Comparison of ENCODE assay signal across 8 cellular contexts in genomic region chr18:46481048-46481846, GRCh38.
DNase-seq lines count a peak whose midpoint lies in the region; ATAC-seq and TF ChIP-seq lines count a peak whose summit lies in the region.

No MANE protein-coding gene starts in this region.

- no TSS peak for BruUV-seq in Panc1 (replicated peaks; lab: Mats Ljungman, UMichigan)

- H3K27ac ChIP-seq in Panc1 (ENCODE audit: low read length) (no peak overlapping the region), gastrocnemius medialis (no peak overlapping the region)

- H3K4me3 Mint-ChIP-seq in activated T-helper 2 cell treated with anti-CD3 and anti-CD28 coated beads, Interferon-gamma antibody, Interleukin-2, Interleukin-4, amounts not matched to agents 10 μg/mL and 5 μg/mL and 100 μg/mL, durations not matched to agents 14 hours and 24 hours and 36 hours (ENCODE audit: low read depth) = no peak overlapping the region

- no peak overlapping the region for H3K27ac Mint-ChIP-seq in activated T-helper 2 cell treated with anti-CD3 and anti-CD28 coated beads, Interferon-gamma antibody, Interleukin-2, Interleukin-4, amounts not matched to agents 10 μg/mL and 5 μg/mL and 100 μg/mL, durations not matched to agents 14 hours and 24 hours and 36 hours

- H3K36me3 ChIP-seq in Panc1 (ENCODE audit: control insufficient read depth, insufficient read depth, low read length) (no peaks in the 10 kb centered on the region), gastrocnemius medialis (no peaks in the 10 kb centered on the region)

- intact Hi-C loops in Panc1 (cut with micrococcal nuclease; ENCODE audit: unreplicated experiment) (loop anchor here (10.0 kb wide), 1 partner anchor 196 kb away; no protein-coding TSS in a partner anchor), gastrocnemius medialis (cut with DNase I; ENCODE audit: low total_unique reads) (loop anchor here (1.0 kb wide), 1 partner anchor 200 kb away; no protein-coding TSS in a partner anchor)
- intact Hi-C loops in activated T-helper 2 cell treated with anti-CD3 and anti-CD28 coated beads, Interferon-gamma antibody, Interleukin-2, Interleukin-4, amounts not matched to agents 10 μg/mL and 5 μg/mL and 100 μg/mL, durations not matched to agents 14 hours and 24 hours and 36 hours (cut with micrococcal nuclease) = loop anchor here (2.0 kb wide), 2 partner anchors 200 to 332 kb away; no protein-coding TSS in a partner anchor

- POLR2A ChIA-PET in Panc1 (lab: Charles Lee) = no interaction called here

- H3K9me3 ChIP-seq in Panc1 (ENCODE audit: control insufficient read depth, insufficient read depth, low read depth, low read length) (no peaks in the 10 kb centered on the region), gastrocnemius medialis (no peaks in the 10 kb centered on the region)

- CTCF ChIA-PET in Panc1 (lab: Charles Lee) = interaction anchor here (0.8 to 2.0 kb wide), 2 partner anchors 121 to 200 kb away, joined by 3 to 7 read pairs; no protein-coding TSS in a partner anchor

- in situ Hi-C loops in Panc1 (cut with HindIII; ENCODE audit: low pct_unique_long_range_greater_than_20kb, low sequenced_read_pairs) = no loop called here
- in situ Hi-C loops in gastrocnemius medialis (cut with MboI; ENCODE audit: low sequenced_read_pairs in 4 of 4) = loop anchor here (25.0 kb wide), 2 partner anchors 94 to 194 kb away; no protein-coding TSS in a partner anchor

- TF ChIP-seq POLR2A in gastrocnemius medialis (IDR thresholded peaks at IDR 0.05) = no peak

- H3K4me3 ChIP-seq in Panc1 (ENCODE audit: low read depth in 2 of 2, low read length in 2 of 2) = no peak overlapping the region
- no peak overlapping the region for H3K4me3 ChIP-seq in gastrocnemius medialis

- ATAC-seq in HG02885 (IDR thresholded peaks at IDR 0.05; ENCODE audit: poor library complexity, unreplicated experiment) = peak; percentile 47
- ATAC-seq in Panc1 = peak; percentile 74; the same call in 1 of the 2 replicates
- ATAC-seq in gastrocnemius medialis = peak in 1 of 2 donors; percentile 76
- no peak for ATAC-seq in HG02870 (IDR thresholded peaks at IDR 0.05; ENCODE audit: unreplicated experiment)
- no peak for ATAC-seq in HG03469 (IDR thresholded peaks at IDR 0.05; ENCODE audit: unreplicated experiment)

- H3K9me3 Mint-ChIP-seq in activated T-helper 2 cell treated with anti-CD3 and anti-CD28 coated beads, Interferon-gamma antibody, Interleukin-2, Interleukin-4, amounts not matched to agents 10 μg/mL and 5 μg/mL and 100 μg/mL, durations not matched to agents 14 hours and 24 hours and 36 hours = no peaks in the 10 kb centered on the region

- peak; percentile 62 for TF ChIP-seq CTCF in Panc1 (IDR thresholded peaks at IDR 0.05)
- peak; percentile 48 to 74 (median 63) for TF ChIP-seq CTCF in gastrocnemius medialis (IDR thresholded peaks at IDR 0.05 in 4 of 5, conservative IDR thresholded peaks at IDR 0.05 in 1 of 5)

- peak; percentile 73 for DNase-seq in COR-L47 (lab: John Stamatoyannopoulos, UW)
- no peak for DNase-seq in Panc1 (ENCODE audit: low read depth, low spot score)
- DNase-seq in activated T-helper 2 cell treated with anti-CD3 and anti-CD28 coated beads, Interferon-gamma antibody, Interleukin-2, Interleukin-4, amounts not matched to agents 10 μg/mL and 5 μg/mL and 100 μg/mL, durations not matched to agents 14 hours and 24 hours and 36 hours (ENCODE audit: low spot score) = peak; percentile 33
- peak; percentile 15 for DNase-seq in globus pallidus (ENCODE audit: low spot score)
- peak in 1 of 2 donors; percentile 32 for DNase-seq in gastrocnemius medialis

- H3K36me3 Mint-ChIP-seq in activated T-helper 2 cell treated with anti-CD3 and anti-CD28 coated beads, Interferon-gamma antibody, Interleukin-2, Interleukin-4, amounts not matched to agents 10 μg/mL and 5 μg/mL and 100 μg/mL, durations not matched to agents 14 hours and 24 hours and 36 hours (ENCODE audit: low read depth) = no peaks in the 10 kb centered on the region

- no peaks in the 10 kb centered on the region for H3K4me1 ChIP-seq in Panc1 (ENCODE audit: control insufficient read depth, insufficient read depth, low read length)
- H3K4me1 ChIP-seq in gastrocnemius medialis = no peaks in the 10 kb centered on the region

- H3K27me3 ChIP-seq in Panc1 (ENCODE audit: control insufficient read depth, insufficient read depth, low read length) (no peaks in the 10 kb centered on the region), gastrocnemius medialis (no peaks in the 10 kb centered on the region)

- peaks cover 3% of the 10 kb centered on the region for H3K27me3 Mint-ChIP-seq in activated T-helper 2 cell treated with anti-CD3 and anti-CD28 coated beads, Interferon-gamma antibody, Interleukin-2, Interleukin-4, amounts not matched to agents 10 μg/mL and 5 μg/mL and 100 μg/mL, durations not matched to agents 14 hours and 24 hours and 36 hours (ENCODE audit: low read depth)

- H3K4me1 Mint-ChIP-seq in activated T-helper 2 cell treated with anti-CD3 and anti-CD28 coated beads, Interferon-gamma antibody, Interleukin-2, Interleukin-4, amounts not matched to agents 10 μg/mL and 5 μg/mL and 100 μg/mL, durations not matched to agents 14 hours and 24 hours and 36 hours (ENCODE audit: low read depth) = no peaks in the 10 kb centered on the region

Comparison
In these comparisons a context has a peak if more than half of its experiments do, and no peak if none do; other contexts are left out.
1. ATAC-seq: peak in HG02885 (single experiment) and Panc1 (single experiment); none in HG02870 (single experiment) and HG03469 (single experiment).